Comparison of ENCODE assay signal across 11 cellular contexts in genomic region chr13:27921421-27921960, GRCh38. TPM values are rescaled to one million over a fixed set of nuclear protein-coding genes. Genes with fewer than 3 reads are reported as not detected.
DNase-seq lines count a peak whose midpoint lies in the region; ATAC-seq and TF ChIP-seq lines count a peak whose summit lies in the region.
"Had no signal": no experiment of that assay in that cellular context is flagged by ENCODE, and none has a peak within 500 bp of the region (broad histone marks: within the 10 kb centered on the region; RNA-seq: fewer than 3 reads in every experiment).

No MANE protein-coding gene starts in this region.

- 2 to 8% methylated on average over 13 to 34 of the region's 41 CpGs for WGBS in upper lobe of left lung, 2 donors

- H3K4me3 Mint-ChIP-seq in MCF 10A (ENCODE audit: unreplicated experiment): no peak overlapping the region
- H3K4me3 Mint-ChIP-seq in activated naive CD8-positive, alpha-beta T cell treated with anti-CD3 and anti-CD28 coated beads for 36 hours: peak overlapping the region; percentile 42

- H3K27me3 ChIP-seq in breast epithelium (peaks cover 6 to 100% of the 10 kb centered on the region in 2 donors), muscle layer of colon (ENCODE audit: control insufficient read depth in 1 of 2, insufficient read depth in 2 of 2, low read length in 2 of 2) (peaks cover 72 to 96% of the 10 kb centered on the region in 2 donors), upper lobe of left lung (peaks cover 2 to 85% (median 50%) of the 10 kb centered on the region in 4 donors)

- H3K27ac ChIP-seq in breast epithelium (no peak overlapping the region), muscle layer of colon (ENCODE audit: low read depth, low read length) (no peak overlapping the region), upper lobe of left lung (no peak overlapping the region)
- H3K27ac ChIP-seq: epithelial cell of prostate had no signal

- no peak for TF ChIP-seq CTCF in breast epithelium (IDR thresholded peaks at IDR 0.05)
- TF ChIP-seq CTCF in MCF 10A (IDR thresholded peaks at IDR 0.05; ENCODE audit: unreplicated experiment): no peak
- no peak for TF ChIP-seq CTCF in upper lobe of left lung (IDR thresholded peaks at IDR 0.05)

- H3K4me1 Mint-ChIP-seq in MCF 10A (ENCODE audit: insufficient read depth, unreplicated experiment): peaks cover 4% of the 10 kb centered on the region
- H3K4me1 Mint-ChIP-seq in activated naive CD8-positive, alpha-beta T cell treated with anti-CD3 and anti-CD28 coated beads for 36 hours: peaks cover 46% of the 10 kb centered on the region

- H3K36me3 ChIP-seq in breast epithelium (no peaks in the 10 kb centered on the region), muscle layer of colon (ENCODE audit: insufficient read depth, low read length) (no peaks in the 10 kb centered on the region), upper lobe of left lung (no peaks in the 10 kb centered on the region)

- peak overlapping the region; percentile 39 to 61 (median 42) for H3K4me3 ChIP-seq in breast epithelium
- H3K4me3 ChIP-seq in muscle layer of colon (ENCODE audit: low read depth in 1 of 2, low read length in 2 of 2): peak overlapping the region; percentile 36 to 52
- H3K4me3 ChIP-seq in upper lobe of left lung: peak overlapping the region; percentile 9 to 49 (median 34)

- no peak for DNase-seq in breast epithelium (ENCODE audit: low spot score in 2 of 2)
- DNase-seq in MCF 10A (ENCODE audit: unreplicated experiment): no peak
- DNase-seq in activated naive CD8-positive, alpha-beta T cell treated with anti-CD3 and anti-CD28 coated beads for 36 hours: peak; percentile 44
- no peak for DNase-seq in upper lobe of left lung
- no peak for DNase-seq in NCI-H82 (lab: John Stamatoyannopoulos, UW)
- no peak for DNase-seq in dedifferentiated amniotic fluid mesenchymal stem cell (ENCODE audit: extremely low spot score)
- DNase-seq: NCI-H1105 had no signal

- intact Hi-C loops in breast epithelium (cut with DNase I; ENCODE audit: low total_unique reads): loop anchor here (5.0 kb wide), 1 partner anchor 799 kb away; no protein-coding TSS in a partner anchor
- intact Hi-C loops in MCF 10A (cut with micrococcal nuclease): no loop called here

- no peaks in the 10 kb centered on the region for H3K9me3 Mint-ChIP-seq in MCF 10A (ENCODE audit: unreplicated experiment)
- H3K9me3 Mint-ChIP-seq in activated naive CD8-positive, alpha-beta T cell treated with anti-CD3 and anti-CD28 coated beads for 36 hours: no peaks in the 10 kb centered on the region

- ATAC-seq in upper lobe of left lung (ENCODE audit: low FRiP score in 2 of 2) (no peak), GM21526 (IDR thresholded peaks at IDR 0.05; ENCODE audit: low FRiP score, unreplicated experiment) (no peak)

- TF ChIP-seq EP300 in upper lobe of left lung (IDR thresholded peaks at IDR 0.05): no peak

- H3K4me1 ChIP-seq in breast epithelium: no peaks in the 10 kb centered on the region
- peaks cover 7% of the 10 kb centered on the region for H3K4me1 ChIP-seq in muscle layer of colon (ENCODE audit: insufficient read depth, low read length)
- peaks cover 31 to 49% (median 36%) of the 10 kb centered on the region in 4 donors for H3K4me1 ChIP-seq in upper lobe of left lung

- no peaks in the 10 kb centered on the region for H3K36me3 Mint-ChIP-seq in MCF 10A (ENCODE audit: insufficient read depth, unreplicated experiment)
- H3K36me3 Mint-ChIP-seq in activated naive CD8-positive, alpha-beta T cell treated with anti-CD3 and anti-CD28 coated beads for 36 hours: no peaks in the 10 kb centered on the region

- CTCF ChIA-PET in MCF 10A (lab: Yijun Ruan, JAX): interaction anchor here (0.6 to 1.5 kb wide), 2 partner anchors 91 to 97 kb away, joined by 3 read pairs; no protein-coding TSS in a partner anchor

- no peaks in the 10 kb centered on the region for H3K9me3 ChIP-seq in breast epithelium
- no peaks in the 10 kb centered on the region for H3K9me3 ChIP-seq in muscle layer of colon (ENCODE audit: low read length)
- H3K9me3 ChIP-seq in upper lobe of left lung: no peaks in the 10 kb centered on the region

- H3K9ac ChIP-seq in muscle layer of colon (ENCODE audit: low read length): no peak overlapping the region

- peaks cover 52% of the 10 kb centered on the region for H3K27me3 Mint-ChIP-seq in MCF 10A (ENCODE audit: insufficient read depth, unreplicated experiment)
- peaks cover 93% of the 10 kb centered on the region for H3K27me3 Mint-ChIP-seq in activated naive CD8-positive, alpha-beta T cell treated with anti-CD3 and anti-CD28 coated beads for 36 hours

- H3K27ac Mint-ChIP-seq in MCF 10A (ENCODE audit: low read depth, unreplicated experiment): no peak overlapping the region
- H3K27ac Mint-ChIP-seq in activated naive CD8-positive, alpha-beta T cell treated with anti-CD3 and anti-CD28 coated beads for 36 hours: no peak overlapping the region

- TF ChIP-seq POLR2A in breast epithelium (IDR thresholded peaks at IDR 0.05): no peak
- TF ChIP-seq POLR2A in upper lobe of left lung (IDR thresholded peaks at IDR 0.05): no peak

- POLR2A ChIA-PET in MCF 10A (lab: Yijun Ruan, JAX): no interaction called here

- no TSS peak for BruUV-seq in MCF 10A (replicated peaks; lab: Mats Ljungman, UMichigan)

RNA-seq across cellular contexts. Expression of gene PDX1, which starts 1.7 kb away (rescaled TPM):
- total RNA-seq in breast epithelium (not detected), MCF 10A (2022) (0.17 and 0.35 TPM in 2 replicates), upper lobe of left lung (not detected)
- not detected for total RNA-seq in activated naive CD8-positive, alpha-beta T cell treated with anti-CD3 and anti-CD28 coated beads for 36 hours
- total RNA-seq: pulmonary artery endothelial cell had no signal

RNA-seq across cellular contexts. Expression of gene CDX2, which starts 47.6 kb away (rescaled TPM):
- under 1 TPM in 1 of 3 donors, not detected in 2; 0.33 TPM for total RNA-seq in breast epithelium
- not detected in 2 replicates for total RNA-seq in MCF 10A (2022)
- not detected for total RNA-seq in activated naive CD8-positive, alpha-beta T cell treated with anti-CD3 and anti-CD28 coated beads for 36 hours
- total RNA-seq in upper lobe of left lung: under 1 TPM in 1 of 6 donors, not detected in 5; 0.14 TPM
- total RNA-seq: pulmonary artery endothelial cell had no signal
